ENCODE assay signal across 9 cellular contexts in genomic region chr10:80465839-80466590, GRCh38. TPM values are rescaled to one million over a fixed set of nuclear protein-coding genes. Genes with fewer than 3 reads are reported as not detected.
DNase-seq lines count a peak whose midpoint lies in the region; ATAC-seq, FAIRE-seq and TF ChIP-seq lines count a peak whose summit lies in the region.
"Had no signal": no experiment of that assay in that cellular context is flagged by ENCODE, and none has a peak within 500 bp of the region (broad histone marks: within the 10 kb centered on the region; RNA-seq: fewer than 3 reads in every experiment).

No MANE protein-coding gene starts in this region.

- H3K27ac ChIP-seq in left ventricle myocardium inferior (replicated peaks) (peak overlapping the region; percentile 100), left lung (peak overlapping the region; percentile 71 to 98), upper lobe of left lung (peak overlapping the region; percentile 98 to 100 (median 99))

- H3K27me3 Mint-ChIP-seq in activated T-cell treated with anti-CD3 and anti-CD28 coated beads, Interleukin-2, amount 50 U/mL, for 24 hours, result no peaks in the 10 kb centered on the region

- 73 to 76% methylated on average over 10 of the region's 10 CpGs for WGBS in upper lobe of left lung, 2 donors

- H3K4me3 Mint-ChIP-seq in activated T-cell treated with anti-CD3 and anti-CD28 coated beads, Interleukin-2, amount 50 U/mL, for 24 hours, result peak overlapping the region; percentile 55

- H3K4me3 ChIP-seq in left ventricle myocardium inferior (peak overlapping the region; percentile 99), left lung (no peak overlapping the region), upper lobe of left lung (peak overlapping the region in 1 of 4 donors; percentile 27)

- H3K36me3 ChIP-seq in left ventricle myocardium inferior, result peaks cover 24% of the 10 kb centered on the region
- H3K36me3 ChIP-seq in left lung, result peaks cover 0 to 26% of the 10 kb centered on the region in 2 donors
- peaks cover 0 to 26% (median 3%) of the 10 kb centered on the region in 4 donors for H3K36me3 ChIP-seq in upper lobe of left lung

- no peaks in the 10 kb centered on the region for H3K9me3 Mint-ChIP-seq in activated T-cell treated with anti-CD3 and anti-CD28 coated beads, Interleukin-2, amount 50 U/mL, for 24 hours

- no peak for TF ChIP-seq POLR2A in upper lobe of left lung (IDR thresholded peaks at IDR 0.05)

- TF ChIP-seq CTCF in left ventricle myocardium inferior (IDR thresholded peaks at IDR 0.05; ENCODE audit: borderline replicate concordance) (no peak), left lung (IDR thresholded peaks at IDR 0.05) (no peak), upper lobe of left lung (IDR thresholded peaks at IDR 0.05) (no peak), D721Med (IDR thresholded peaks at IDR 0.05; ENCODE audit: insufficient read depth, missing control alignments) (no peak)

- no peak for DNase-seq in left ventricle myocardium inferior
- no peak for DNase-seq in Right ventricle myocardium superior
- DNase-seq in activated T-cell treated with anti-CD3 and anti-CD28 coated beads, Interleukin-2, amount 50 U/mL, for 24 hours, result no peak
- DNase-seq in left lung, result no peak
- DNase-seq in upper lobe of left lung, result no peak
- DNase-seq in D721Med (ENCODE audit: insufficient read length, low spot score), result no peak
- no peak for DNase-seq in NCI-H1930 (lab: John Stamatoyannopoulos, UW)
- DNase-seq: NCI-H2171 had no signal

- H3K4me1 Mint-ChIP-seq in activated T-cell treated with anti-CD3 and anti-CD28 coated beads, Interleukin-2, amount 50 U/mL, for 24 hours (ENCODE audit: low read depth), result peaks cover 97% of the 10 kb centered on the region

- FAIRE-seq in D721Med (lab: Jason Lieb, UNC), result no peak

- H3K27me3 ChIP-seq in left ventricle myocardium inferior (ENCODE audit: low read depth), result no peaks in the 10 kb centered on the region
- H3K27me3 ChIP-seq in left lung, result no peaks in the 10 kb centered on the region
- H3K27me3 ChIP-seq in upper lobe of left lung, result no peaks in the 10 kb centered on the region

- peak overlapping the region; percentile 95 for H3K27ac Mint-ChIP-seq in activated T-cell treated with anti-CD3 and anti-CD28 coated beads, Interleukin-2, amount 50 U/mL, for 24 hours

- intact Hi-C loops in left ventricle myocardium inferior (cut with micrococcal nuclease), result no loop called here
- intact Hi-C loops in Right ventricle myocardium superior (cut with DNase I), result no loop called here
- intact Hi-C loops in left lung (cut with DNase I), result no loop called here

- no peaks in the 10 kb centered on the region for H3K9me3 ChIP-seq in left ventricle myocardium inferior (replicated peaks)
- no peaks in the 10 kb centered on the region for H3K9me3 ChIP-seq in left lung
- no peaks in the 10 kb centered on the region for H3K9me3 ChIP-seq in upper lobe of left lung

- H3K4me1 ChIP-seq in left ventricle myocardium inferior (peaks cover 100% of the 10 kb centered on the region), left lung (peaks cover 74 to 100% of the 10 kb centered on the region in 2 donors), upper lobe of left lung (peaks cover 98 to 100% (median 100%) of the 10 kb centered on the region in 4 donors)

- ATAC-seq in Right ventricle myocardium superior (ENCODE audit: poor library complexity) (no peak), left lung (no peak), upper lobe of left lung (ENCODE audit: low FRiP score in 2 of 2) (no peak), GM21381 (IDR thresholded peaks at IDR 0.05; ENCODE audit: unreplicated experiment) (no peak)

- H3K36me3 Mint-ChIP-seq in activated T-cell treated with anti-CD3 and anti-CD28 coated beads, Interleukin-2, amount 50 U/mL, for 24 hours (ENCODE audit: low read depth), result peaks cover 44% of the 10 kb centered on the region

- no peak for TF ChIP-seq EP300 in upper lobe of left lung (IDR thresholded peaks at IDR 0.05)

RNA-seq across cellular contexts. Expression of gene TSPAN14, which starts 11.9 kb away (rescaled TPM):
- total RNA-seq in left ventricle myocardium inferior (33.4 TPM), Right ventricle myocardium superior (36.6 TPM), left lung (100 to 1,000 TPM; 116 to 158 TPM), upper lobe of left lung (100 to 1,000 TPM in 4 of 6 donors, 10 to 100 TPM in 2; 52.1 to 157 (median 111) TPM)

RNA-seq across cellular contexts. Expression of gene PRXL2A, which starts 57.7 kb away (rescaled TPM):
- 101 TPM for total RNA-seq in left ventricle myocardium inferior
- 110 TPM for total RNA-seq in Right ventricle myocardium superior
- 10 to 100 TPM; 46.2 to 50.1 TPM for total RNA-seq in left lung
- total RNA-seq in upper lobe of left lung, result 10 to 100 TPM; 19.9 to 46.0 (median 33.2) TPM
